Comparison of ENCODE assay signal across 24 cellular contexts in the genomic region with DNA sequence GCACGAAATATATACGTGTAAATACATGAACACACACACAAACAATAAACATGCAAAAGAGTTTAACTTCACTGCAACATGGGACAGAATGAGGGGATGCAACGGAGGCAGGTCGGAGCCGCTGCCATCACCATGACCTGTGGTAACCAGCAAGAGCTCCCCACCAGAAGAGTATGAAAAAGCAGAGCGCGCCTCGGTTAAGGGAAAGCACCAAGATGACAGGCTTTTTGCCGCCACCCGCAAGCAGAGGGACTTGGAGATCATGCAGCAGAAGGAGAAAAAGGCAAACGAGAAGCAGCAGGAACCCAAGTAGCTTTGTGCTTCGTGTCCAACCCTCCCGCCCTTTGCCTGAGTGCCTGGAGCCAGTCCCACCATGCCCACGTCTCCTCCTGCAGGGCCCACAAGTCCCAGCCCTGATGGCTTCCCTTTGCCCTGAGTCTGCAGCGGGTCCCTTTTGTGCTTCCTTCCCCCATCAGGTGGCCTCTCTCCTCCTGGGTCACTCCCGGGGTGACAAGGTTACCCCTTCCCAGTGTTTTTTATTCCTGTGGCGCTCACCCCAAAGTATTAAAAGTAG.
"Had no signal": no experiment of that assay in that cellular context is flagged by ENCODE, and none has a peak within 500 bp of the region (broad histone marks: within the 10 kb centered on the region; RNA-seq: fewer than 3 reads in every experiment).

No MANE protein-coding gene starts in this region.

- FAIRE-seq: HepG2 had no signal

- H3K9ac ChIP-seq: SK-N-SH had no signal

- DNase-seq: IMR-90, Karpas-422, KG1, MG63, NCI-H1092, NCI-H1105 treated with DMSO at 0.1 percent for 48 hours, NCI-H1417 treated with DMSO at 0.1 percent for 48 hours, NCI-H146, NCI-H1694 treated with DMSO at 0.1 percent for 48 hours, NCI-H1930, NCI-H2081, NCI-H2107, NCI-H226, NCI-H446, NCI-H510A, NCI-H524 treated with DMSO at 0.1 percent for 48 hours, NCI-H69, NCI-H774, PC-3, SHP77, SK-N-SH had no signal

- H3K27me3 ChIP-seq: MG63 had no signal

- ATAC-seq: HepG2, Panc1, PC-3 had no signal

- H3K4me3 ChIP-seq: MG63 had no signal

- H3K27ac ChIP-seq: RWPE1 had no signal

- H3K36me3 ChIP-seq: MG63 had no signal

- H3K4me2 ChIP-seq: SK-N-SH had no signal

- H3K9me3 ChIP-seq: MG63, SK-N-SH had no signal
